8 cellular contexts compared by ENCODE assay signal in genomic region chr19:38736036-38736412, GRCh38. TPM values are rescaled to one million over a fixed set of nuclear protein-coding genes. Genes with fewer than 3 reads are reported as not detected.
DNase-seq lines count a peak whose midpoint lies in the region; ATAC-seq and TF ChIP-seq lines count a peak whose summit lies in the region.

No MANE protein-coding gene starts in this region.

- H3K9ac ChIP-seq in HUES64 (ENCODE audit: low read depth, low read length) (no peak overlapping the region), neural cell (ENCODE audit: low read length) (no peak overlapping the region)

- H2AFZ ChIP-seq in neural cell (ENCODE audit: low read depth, low read length): no peak overlapping the region

- no peak overlapping the region for H3K27ac ChIP-seq in HUES64 (ENCODE audit: low read depth, low read length)
- H3K27ac ChIP-seq in neural cell (ENCODE audit: low read length): no peak overlapping the region
- H3K27ac ChIP-seq in urinary bladder (ENCODE audit: low read depth): no peak overlapping the region

- H3K36me3 ChIP-seq in HUES64 (ENCODE audit: insufficient read depth, low read length): peaks cover 10% of the 10 kb centered on the region
- H3K36me3 ChIP-seq in neural cell (ENCODE audit: insufficient read depth, low read length): no peaks in the 10 kb centered on the region
- no peaks in the 10 kb centered on the region for H3K36me3 ChIP-seq in urinary bladder (ENCODE audit: insufficient read depth)

- H3K9me3 ChIP-seq in HUES64 (ENCODE audit: insufficient read depth, low read depth, low read length) (no peaks in the 10 kb centered on the region), neural cell (ENCODE audit: low read length) (no peaks in the 10 kb centered on the region)

- no peaks in the 10 kb centered on the region for H4K20me1 ChIP-seq in neural cell (ENCODE audit: insufficient read depth)

- no peak overlapping the region for H3K4me2 ChIP-seq in neural cell (ENCODE audit: low read length)

- no peak for TF ChIP-seq RAD21 in neural cell (conservative IDR thresholded peaks at IDR 0.05)

- no peaks in the 10 kb centered on the region for H3F3A ChIP-seq in neural cell (ENCODE audit: insufficient read depth, low read length, poor library complexity, severe bottlenecking)

- no peaks in the 10 kb centered on the region for H3K79me2 ChIP-seq in neural cell (replicated peaks; ENCODE audit: insufficient read depth, low read length)

- TF ChIP-seq EP300 in neural cell (conservative IDR thresholded peaks at IDR 0.05; ENCODE audit: poor library complexity, severe bottlenecking): no peak

- DNase-seq in AG20443 (ENCODE audit: low spot score) (peak; percentile 51), epidermal melanocyte (ENCODE audit: insufficient read length, low spot score) (peak; percentile 15), NCI-H1694 (lab: John Stamatoyannopoulos, UW) (no peak)
- peak; percentile 61 to 67 for DNase-seq in activated CD4-positive, alpha-beta T cell treated with anti-CD3 and anti-CD28 coated beads, Interleukin-2, amount 50 U/mL, for 4 hours

- H3K27me3 ChIP-seq in HUES64 (ENCODE audit: insufficient read depth, low read length): peaks cover 12% of the 10 kb centered on the region
- H3K27me3 ChIP-seq in neural cell (ENCODE audit: insufficient read depth, low read depth, low read length): peaks cover 12% of the 10 kb centered on the region

- no peaks in the 10 kb centered on the region for H3K9me2 ChIP-seq in neural cell (ENCODE audit: insufficient read depth, low read length)

- peak overlapping the region; percentile 56 for H3K4me3 ChIP-seq in HUES64 (ENCODE audit: low read length)
- H3K4me3 ChIP-seq in neural cell (ENCODE audit: low read length): peak overlapping the region; percentile 46
- peak overlapping the region; percentile 27 for H3K4me3 ChIP-seq in urinary bladder (ENCODE audit: low read depth, low read length)

- WGBS in HUES64: 3% methylated on average over 42 of the region's 42 CpGs
- WGBS in urinary bladder: 3% methylated on average over 42 of the region's 42 CpGs

- H3K4me1 ChIP-seq in HUES64 (ENCODE audit: insufficient read depth, low read length) (peaks cover 4% of the 10 kb centered on the region; the same call in 1 of the 2 replicates), urinary bladder (ENCODE audit: insufficient read depth) (no peaks in the 10 kb centered on the region)

- no peak for TF ChIP-seq CTCF in neural cell (IDR thresholded peaks at IDR 0.05; ENCODE audit: poor library complexity, severe bottlenecking)

- no peak for ATAC-seq in GM21786 (IDR thresholded peaks at IDR 0.05; ENCODE audit: unreplicated experiment)

TF ChIP-seq in neural cell, 6 proteins besides CTCF, POLR2A, EP300 and RAD21:
- TF ChIP-seq MXI1 (conservative IDR thresholded peaks at IDR 0.05; ENCODE audit: poor library complexity, severe bottlenecking) (no peak), POLR2AphosphoS5 (IDR thresholded peaks at IDR 0.05) (no peak), REST (IDR thresholded peaks at IDR 0.05; ENCODE audit: borderline replicate concordance) (no peak), EZH2 (IDR thresholded peaks at IDR 0.05; ENCODE audit: borderline replicate concordance, insufficient read depth, low read length, poor library complexity, severe bottlenecking) (no peak), SMC3 (conservative IDR thresholded peaks at IDR 0.05; ENCODE audit: poor library complexity) (no peak), TAF1 (IDR thresholded peaks at IDR 0.05; ENCODE audit: low read depth) (no peak)

RNA-seq across cellular contexts. Expression of gene CAPN12, which starts 8.2 kb away (rescaled TPM):
- polyA plus RNA-seq in HUES64 (2013, experiment 1 of 2): 4.6 TPM
- polyA plus RNA-seq in HUES64 (2013, experiment 2 of 2): 6.1 TPM
- not detected in 2 replicates for polyA plus RNA-seq in neural cell
- polyA minus RNA-seq in neural cell: not detected in 2 replicates
- 1.4 TPM for total RNA-seq in urinary bladder
- polyA plus RNA-seq in urinary bladder: 3.2 TPM

RNA-seq across cellular contexts. Expression of gene LGALS7, which starts 37.3 kb away (rescaled TPM):
- polyA plus RNA-seq in HUES64 (2013, experiment 1 of 2): not detected
- not detected for polyA plus RNA-seq in HUES64 (2013, experiment 2 of 2)
- polyA plus RNA-seq in neural cell (not detected in 2 replicates), urinary bladder (1.4 TPM)
- not detected in 2 replicates for polyA minus RNA-seq in neural cell
- not detected for total RNA-seq in urinary bladder

RNA-seq across cellular contexts. Expression of gene LGALS7B, which starts 53.0 kb away (rescaled TPM):
- not detected for polyA plus RNA-seq in HUES64 (2013, experiment 1 of 2)
- polyA plus RNA-seq in HUES64 (2013, experiment 2 of 2): 1.1 TPM
- polyA plus RNA-seq in neural cell (not detected in 2 replicates), urinary bladder (not detected)
- not detected in 2 replicates for polyA minus RNA-seq in neural cell
- 1.2 TPM for total RNA-seq in urinary bladder
